In genomic region chr5:74056789-74057164, GRCh38 we compare ENCODE assay signal across 8 cellular contexts.
DNase-seq lines count a peak whose midpoint lies in the region; ATAC-seq and TF ChIP-seq lines count a peak whose summit lies in the region.

No MANE protein-coding gene starts in this region.

- peaks cover 14% of the 10 kb centered on the region for H3K4me1 ChIP-seq in endodermal cell (ENCODE audit: control insufficient read depth, insufficient read depth, low read length)

- H3K4me1 Mint-ChIP-seq in endodermal cell (peaks cover 30% of the 10 kb centered on the region), endothelial cell (ENCODE audit: unreplicated experiment) (peaks cover 23% of the 10 kb centered on the region)

- H3K79me2 ChIP-seq in neural cell (replicated peaks; ENCODE audit: insufficient read depth, low read length): no peaks in the 10 kb centered on the region

- no peaks in the 10 kb centered on the region for H3K27me3 ChIP-seq in endodermal cell (ENCODE audit: control insufficient read depth, insufficient read depth, low read length, poor library complexity, severe bottlenecking)
- H3K27me3 ChIP-seq in neural cell (ENCODE audit: insufficient read depth, low read depth, low read length): peaks cover 4% of the 10 kb centered on the region

- H2AFZ ChIP-seq in neural cell (ENCODE audit: low read depth, low read length): no peak overlapping the region

- H3K9me3 Mint-ChIP-seq in endodermal cell (no peaks in the 10 kb centered on the region), endothelial cell (ENCODE audit: unreplicated experiment) (no peaks in the 10 kb centered on the region)

- H3K9me2 ChIP-seq in neural cell (ENCODE audit: insufficient read depth, low read length): no peaks in the 10 kb centered on the region

- H3K9ac ChIP-seq in endodermal cell (ENCODE audit: extremely low read depth, low read length, poor library complexity, severe bottlenecking) (no peak overlapping the region), neural cell (ENCODE audit: low read length) (no peak overlapping the region)

- H3K36me3 ChIP-seq in endodermal cell (ENCODE audit: control insufficient read depth, insufficient read depth, low read length): no peaks in the 10 kb centered on the region
- H3K36me3 ChIP-seq in neural cell (ENCODE audit: insufficient read depth, low read length): no peaks in the 10 kb centered on the region

- DNase-seq in ELR (ENCODE audit: low read depth): peak; percentile 63
- DNase-seq in NCI-H460 (ENCODE audit: extremely low read depth, low read depth): peak; percentile 17
- peak; percentile 63 for DNase-seq in endodermal cell
- DNase-seq in putamen (ENCODE audit: low spot score): no peak
- DNase-seq in NCI-H510A (lab: John Stamatoyannopoulos, UW): no peak
- DNase-seq in endothelial cell (ENCODE audit: low spot score): no peak

- no peak for ATAC-seq in HG03439 (IDR thresholded peaks at IDR 0.05; ENCODE audit: unreplicated experiment)

- TF ChIP-seq EP300 in neural cell (conservative IDR thresholded peaks at IDR 0.05; ENCODE audit: poor library complexity, severe bottlenecking): no peak

- no peaks in the 10 kb centered on the region for H3F3A ChIP-seq in neural cell (ENCODE audit: insufficient read depth, low read length, poor library complexity, severe bottlenecking)

- H3K4me2 ChIP-seq in neural cell (ENCODE audit: low read length): no peak overlapping the region

- no peaks in the 10 kb centered on the region for H4K20me1 ChIP-seq in neural cell (ENCODE audit: insufficient read depth)

- H3K27ac ChIP-seq in endodermal cell (ENCODE audit: low read depth, low read length) (no peak overlapping the region), neural cell (ENCODE audit: low read length) (no peak overlapping the region)

- H3K36me3 Mint-ChIP-seq in endodermal cell (ENCODE audit: low read depth) (no peaks in the 10 kb centered on the region), endothelial cell (ENCODE audit: low read depth, unreplicated experiment) (no peaks in the 10 kb centered on the region)

- H3K4me3 ChIP-seq in endodermal cell (ENCODE audit: low read length): no peak overlapping the region
- no peak overlapping the region for H3K4me3 ChIP-seq in neural cell (ENCODE audit: low read length)

- no peaks in the 10 kb centered on the region for H3K27me3 Mint-ChIP-seq in endodermal cell (ENCODE audit: insufficient read depth)
- H3K27me3 Mint-ChIP-seq in endothelial cell (ENCODE audit: unreplicated experiment): no peaks in the 10 kb centered on the region

- H3K4me3 Mint-ChIP-seq in endodermal cell (no peak overlapping the region), endothelial cell (ENCODE audit: unreplicated experiment) (no peak overlapping the region)

- TF ChIP-seq RAD21 in neural cell (conservative IDR thresholded peaks at IDR 0.05): no peak

- H3K9me3 ChIP-seq in endodermal cell (ENCODE audit: control insufficient read depth, low read length) (no peaks in the 10 kb centered on the region), neural cell (ENCODE audit: low read length) (no peaks in the 10 kb centered on the region)

- no peak overlapping the region for H3K27ac Mint-ChIP-seq in endodermal cell
- no peak overlapping the region for H3K27ac Mint-ChIP-seq in endothelial cell (ENCODE audit: unreplicated experiment)

- TF ChIP-seq CTCF in endodermal cell (conservative IDR thresholded peaks at IDR 0.05) (peak; percentile 76), neural cell (IDR thresholded peaks at IDR 0.05; ENCODE audit: poor library complexity, severe bottlenecking) (no peak), endothelial cell (IDR thresholded peaks at IDR 0.05; ENCODE audit: unreplicated experiment) (no peak)

TF ChIP-seq in neural cell, 6 proteins besides CTCF, POLR2A, EP300 and RAD21:
- TF ChIP-seq SMC3 (conservative IDR thresholded peaks at IDR 0.05; ENCODE audit: poor library complexity): peak; percentile 21
- no peak for TF ChIP-seq REST (IDR thresholded peaks at IDR 0.05; ENCODE audit: borderline replicate concordance)
- no peak for TF ChIP-seq EZH2 (IDR thresholded peaks at IDR 0.05; ENCODE audit: borderline replicate concordance, insufficient read depth, low read length, poor library complexity, severe bottlenecking)

Comparison
In these comparisons a context has a peak if more than half of its experiments do, and no peak if none do; other contexts are left out.
1. DNase-seq: peak in ELR (single experiment), NCI-H460 (single experiment) and endodermal cell (single experiment); none in putamen (single experiment), NCI-H510A (single experiment) and endothelial cell (single experiment).